10 cellular contexts compared by ENCODE assay signal in genomic region chr9:126328415-126328814, GRCh38. TPM values are rescaled to one million over a fixed set of nuclear protein-coding genes. Genes with fewer than 3 reads are reported as not detected.
DNase-seq lines count a peak whose midpoint lies in the region; TF ChIP-seq lines count a peak whose summit lies in the region.
"Had no signal": no experiment of that assay in that cellular context is flagged by ENCODE, and none has a peak within 500 bp of the region (broad histone marks: within the 10 kb centered on the region; RNA-seq: fewer than 3 reads in every experiment).

No MANE protein-coding gene starts in this region.

- no peak overlapping the region for H2BK5ac ChIP-seq in mesendoderm (ENCODE audit: low read length)

- H3K9ac ChIP-seq in OCI-LY3 (ENCODE audit: low read length), result no peak overlapping the region
- no peak overlapping the region for H3K9ac ChIP-seq in endodermal cell (ENCODE audit: extremely low read depth, low read length, poor library complexity, severe bottlenecking)
- H3K9ac ChIP-seq in rectal smooth muscle tissue (ENCODE audit: low read length), result no peak overlapping the region
- no peak overlapping the region for H3K9ac ChIP-seq in mesendoderm (ENCODE audit: low read length)

- H3K4me2 ChIP-seq in OCI-LY3 (ENCODE audit: low read length) (peak overlapping the region; percentile 20; the same call in 1 of the 2 replicates), mesendoderm (ENCODE audit: low read length) (no peak overlapping the region)

- H3K36me3 Mint-ChIP-seq in CD8-positive, alpha-beta memory T cell, result peaks cover 0 to 16% (median 1%) of the 10 kb centered on the region in 3 donors
- no peaks in the 10 kb centered on the region for H3K36me3 Mint-ChIP-seq in endodermal cell (ENCODE audit: low read depth)

- no peak overlapping the region for H3K4ac ChIP-seq in mesendoderm (ENCODE audit: low read depth, low read length)

- DNase-seq in CD8-positive, alpha-beta memory T cell, result no peak
- DNase-seq in endodermal cell (no peak), GOT3 (lab: John Stamatoyannopoulos, UW) (no peak), cerebellar cortex (ENCODE audit: low spot score) (no peak), mesendoderm (no peak)
- no peak for DNase-seq in activated effector memory CD4-positive, alpha-beta T cell treated with anti-CD3 and anti-CD28 coated beads, Interleukin-2, amount 50 U/mL, for 16 hours
- DNase-seq: NCI-H226, thyroid gland had no signal

- H3K9me3 ChIP-seq in CD8-positive, alpha-beta memory T cell (ENCODE audit: low read length), result no peaks in the 10 kb centered on the region
- H3K9me3 ChIP-seq in OCI-LY3 (ENCODE audit: insufficient read depth, low read length) (peaks cover 17% of the 10 kb centered on the region; the same call in 1 of the 2 replicates), endodermal cell (ENCODE audit: control insufficient read depth, low read length) (peaks cover 10% of the 10 kb centered on the region)
- H3K9me3 ChIP-seq: thyroid gland had no signal

- POLR2A ChIA-PET in CD8-positive, alpha-beta memory T cell (lab: Charles Lee), result interaction anchor here (1.1 to 1.5 kb wide), 3 partner anchors 69 to 144 kb away, joined by 5 read pairs; no protein-coding TSS in a partner anchor

- 94 to 100% methylated on average over 2 to 3 of the region's 3 CpGs for WGBS in endodermal cell (ENCODE audit: insufficient coverage in 1 of 2, insufficient read length in 1 of 2), 2 experiments
- no CpG with 5 or more reads among the region's 3 CpGs for WGBS in mesendoderm (ENCODE audit: extremely low coverage, insufficient coverage, low lambda C conversion rate)

- H3K56ac ChIP-seq in mesendoderm (ENCODE audit: low read length), result no peak overlapping the region

- no peak overlapping the region for H2AFZ ChIP-seq in OCI-LY3 (ENCODE audit: low read depth, low read length)

- H3K18ac ChIP-seq in mesendoderm (ENCODE audit: low read length), result no peak overlapping the region

- no peaks in the 10 kb centered on the region for H3K36me3 ChIP-seq in CD8-positive, alpha-beta memory T cell (ENCODE audit: insufficient read depth, low read length)
- no peaks in the 10 kb centered on the region for H3K36me3 ChIP-seq in OCI-LY3 (replicated peaks; ENCODE audit: low read depth, low read length)
- no peaks in the 10 kb centered on the region for H3K36me3 ChIP-seq in endodermal cell (ENCODE audit: control insufficient read depth, insufficient read depth, low read length)
- H3K36me3 ChIP-seq in rectal smooth muscle tissue (ENCODE audit: control insufficient read depth, insufficient read depth, low read length), result no peaks in the 10 kb centered on the region
- H3K36me3 ChIP-seq in mesendoderm (ENCODE audit: control insufficient read depth, insufficient read depth, low read length), result no peaks in the 10 kb centered on the region
- H3K36me3 ChIP-seq: thyroid gland had no signal

- H3K27ac Mint-ChIP-seq in CD8-positive, alpha-beta memory T cell, result peak overlapping the region; percentile 89 to 99 (median 94)
- H3K27ac Mint-ChIP-seq in endodermal cell, result no peak overlapping the region

- no peaks in the 10 kb centered on the region for H4K20me1 ChIP-seq in OCI-LY3 (ENCODE audit: insufficient read depth, low read length)

- peak overlapping the region; percentile 86 to 97 (median 90) for H3K4me3 Mint-ChIP-seq in CD8-positive, alpha-beta memory T cell
- peak overlapping the region; percentile 59 for H3K4me3 Mint-ChIP-seq in endodermal cell

- no peak overlapping the region for H3K27ac ChIP-seq in CD8-positive, alpha-beta memory T cell (ENCODE audit: low read depth, low read length)
- H3K27ac ChIP-seq in OCI-LY3 (ENCODE audit: low read length), result no peak overlapping the region
- no peak overlapping the region for H3K27ac ChIP-seq in endodermal cell (ENCODE audit: low read depth, low read length)
- H3K27ac ChIP-seq in rectal smooth muscle tissue (ENCODE audit: low read depth, low read length), result no peak overlapping the region
- no peak overlapping the region for H3K27ac ChIP-seq in mesendoderm (ENCODE audit: low read depth, low read length)

- H4K8ac ChIP-seq in mesendoderm (ENCODE audit: low read depth, low read length), result no peak overlapping the region

- H3K79me2 ChIP-seq in OCI-LY3 (ENCODE audit: low read length) (no peaks in the 10 kb centered on the region), mesendoderm (ENCODE audit: control insufficient read depth, insufficient read depth, low read length) (no peaks in the 10 kb centered on the region)

- H2BK120ac ChIP-seq in mesendoderm (ENCODE audit: low read depth, low read length), result no peak overlapping the region

- no peak overlapping the region for H2AK5ac ChIP-seq in mesendoderm (ENCODE audit: low read length)

- H3K23ac ChIP-seq in mesendoderm (ENCODE audit: low read length), result no peak overlapping the region

- no peaks in the 10 kb centered on the region for H3K27me3 Mint-ChIP-seq in CD8-positive, alpha-beta memory T cell
- H3K27me3 Mint-ChIP-seq in endodermal cell (ENCODE audit: insufficient read depth), result no peaks in the 10 kb centered on the region

- peaks cover 50% of the 10 kb centered on the region for H3K4me1 ChIP-seq in CD8-positive, alpha-beta memory T cell (ENCODE audit: insufficient read depth, low read length)
- H3K4me1 ChIP-seq in OCI-LY3 (ENCODE audit: low read length) (peaks cover 18% of the 10 kb centered on the region), endodermal cell (ENCODE audit: control insufficient read depth, insufficient read depth, low read length) (peaks cover 4% of the 10 kb centered on the region), rectal smooth muscle tissue (ENCODE audit: control insufficient read depth, insufficient read depth, low read length) (peaks cover 7% of the 10 kb centered on the region), mesendoderm (ENCODE audit: control insufficient read depth, low read depth, low read length) (peaks cover 6% of the 10 kb centered on the region)

- peak overlapping the region; percentile 74 for H3K4me3 ChIP-seq in CD8-positive, alpha-beta memory T cell (ENCODE audit: low read length)
- H3K4me3 ChIP-seq in OCI-LY3 (ENCODE audit: low read length) (no peak overlapping the region), endodermal cell (ENCODE audit: low read length) (no peak overlapping the region), rectal smooth muscle tissue (ENCODE audit: low read length) (peak overlapping the region; percentile 86), mesendoderm (ENCODE audit: low read length) (no peak overlapping the region)

- CTCF ChIA-PET in CD8-positive, alpha-beta memory T cell (lab: Charles Lee), result interaction anchor here (0.8 to 5.0 kb wide), 8 partner anchors 9 to 170 kb away, joined by 3 to 23 read pairs (median 10); no protein-coding TSS in a partner anchor

- no peak for TF ChIP-seq CTCF in OCI-LY3 (IDR thresholded peaks at IDR 0.05; ENCODE audit: low read depth, low read length)
- no peak for TF ChIP-seq CTCF in endodermal cell (conservative IDR thresholded peaks at IDR 0.05)

- H3K79me1 ChIP-seq in mesendoderm (ENCODE audit: low read length), result no peaks in the 10 kb centered on the region

- H3K4me1 Mint-ChIP-seq in CD8-positive, alpha-beta memory T cell, result peaks cover 55 to 67% (median 63%) of the 10 kb centered on the region in 3 donors
- H3K4me1 Mint-ChIP-seq in endodermal cell, result peaks cover 29% of the 10 kb centered on the region

- H3K9me3 Mint-ChIP-seq in CD8-positive, alpha-beta memory T cell, result peaks cover 0 to 4% (median 0%) of the 10 kb centered on the region in 5 donors
- H3K9me3 Mint-ChIP-seq in endodermal cell, result peaks cover 5% of the 10 kb centered on the region

- no peak overlapping the region for H2BK15ac ChIP-seq in mesendoderm (replicated peaks; ENCODE audit: low read depth)

- H4K5ac ChIP-seq in mesendoderm (ENCODE audit: low read length), result no peak overlapping the region

- no peaks in the 10 kb centered on the region for H3K27me3 ChIP-seq in CD8-positive, alpha-beta memory T cell (ENCODE audit: insufficient read depth, low read length, poor library complexity, severe bottlenecking)
- peaks cover 20% of the 10 kb centered on the region for H3K27me3 ChIP-seq in OCI-LY3 (ENCODE audit: low read depth, low read length)
- no peaks in the 10 kb centered on the region for H3K27me3 ChIP-seq in endodermal cell (ENCODE audit: control insufficient read depth, insufficient read depth, low read length, poor library complexity, severe bottlenecking)
- H3K27me3 ChIP-seq in rectal smooth muscle tissue (ENCODE audit: control insufficient read depth, insufficient read depth, low read length), result no peaks in the 10 kb centered on the region
- no peaks in the 10 kb centered on the region for H3K27me3 ChIP-seq in mesendoderm (ENCODE audit: insufficient read depth, low read length, poor library complexity)
- H3K27me3 ChIP-seq: thyroid gland had no signal

RNA-seq across cellular contexts. Expression of gene MVB12B, which starts 1.8 kb away (rescaled TPM):
- total RNA-seq in CD8-positive, alpha-beta memory T cell, result 10 to 100 TPM; 11.0 to 13.1 TPM
- 12.7 TPM for polyA plus RNA-seq in CD8-positive, alpha-beta memory T cell
- 10 to 100 TPM; 18.6 to 19.7 TPM for total RNA-seq in endodermal cell
- 27.4 TPM for polyA plus RNA-seq in endodermal cell (2013, experiment 1 of 2)
- 24.8 TPM for polyA plus RNA-seq in endodermal cell (2013, experiment 2 of 2)
- 4.8 TPM for polyA plus RNA-seq in mesendoderm (2013, experiment 1 of 2)
- 4.6 TPM for polyA plus RNA-seq in mesendoderm (2013, experiment 2 of 2)

Comparison
In these comparisons a context has a peak if more than half of its experiments do, and no peak if none do; other contexts are left out.
1. H3K4me3 ChIP-seq: peak in CD8-positive, alpha-beta memory T cell (single experiment) and rectal smooth muscle tissue (single experiment); none in OCI-LY3 (single experiment), endodermal cell (single experiment) and mesendoderm (single experiment).